In genomic region chr9:33623658-33624586, GRCh38 we compare ENCODE assay signal across 8 cellular contexts.
A peak's percentile ranks its signal among the peaks of the same experiment; 100 is the strongest.
DNase-seq lines count a peak whose midpoint lies in the region; ATAC-seq and TF ChIP-seq lines count a peak whose summit lies in the region.

No MANE protein-coding gene starts in this region.

- 17% methylated on average over 20 of the region's 20 CpGs for WGBS in liver

- intact Hi-C loops in colonic mucosa (cut with DNase I): loop anchor here (2.0 kb wide), 1 partner anchor 97 kb away; no protein-coding TSS in a partner anchor

- H3K27ac ChIP-seq in colonic mucosa: no peak overlapping the region
- H3K27ac ChIP-seq in liver (ENCODE audit: low read depth in 1 of 2, low read length in 2 of 2): no peak overlapping the region

- ATAC-seq in HG03103 (IDR thresholded peaks at IDR 0.05; ENCODE audit: low read depth, unreplicated experiment): peak; percentile 70
- ATAC-seq in GM19324 (IDR thresholded peaks at IDR 0.05; ENCODE audit: low FRiP score, unreplicated experiment): no peak

- TF ChIP-seq CTCF in GM12874 (IDR thresholded peaks at IDR 0.05; ENCODE audit: insufficient read depth, low read depth, low read length) (peak; percentile 84), colonic mucosa (IDR thresholded peaks at IDR 0.05) (peak; percentile 88), liver (IDR thresholded peaks at IDR 0.05; ENCODE audit: low read depth, low read length, missing input control) (peak; percentile 84)

- H3K27me3 ChIP-seq in colonic mucosa: no peaks in the 10 kb centered on the region
- peaks cover 0 to 2% (median 0%) of the 10 kb centered on the region in 4 donors for H3K27me3 ChIP-seq in liver (ENCODE audit: control insufficient read depth in 4 of 4, insufficient read depth in 4 of 4, low read length in 3 of 4)

- peak; percentile 87 to 93 for TF ChIP-seq RAD21 in liver (IDR thresholded peaks at IDR 0.05)

- H3K9me3 ChIP-seq in colonic mucosa: no peaks in the 10 kb centered on the region
- H3K9me3 ChIP-seq in liver (ENCODE audit: control insufficient read depth in 4 of 4, low read length in 3 of 4): no peaks in the 10 kb centered on the region

- H3K4me1 ChIP-seq in colonic mucosa: no peaks in the 10 kb centered on the region
- no peaks in the 10 kb centered on the region for H3K4me1 ChIP-seq in liver (ENCODE audit: control insufficient read depth in 4 of 4, insufficient read depth in 4 of 4, low read length in 3 of 4)

- H3K4me3 ChIP-seq in colonic mucosa (no peak overlapping the region), liver (ENCODE audit: low read depth in 1 of 3, low read length in 3 of 3) (no peak overlapping the region)

- peak; percentile 88 for DNase-seq in NCI-H345 (lab: John Stamatoyannopoulos, UW)
- peak; percentile 55 to 69 for DNase-seq in activated CD4-positive, alpha-beta T cell treated with anti-CD3 and anti-CD28 coated beads for 4 hours
- peak; percentile 67 for DNase-seq in colonic mucosa
- peak; percentile 42 to 45 (median 43) for DNase-seq in stimulated activated CD4-positive, alpha-beta T cell treated with anti-CD3 and anti-CD28 coated beads, TNF-alpha, amount 100 ng/mL, for 4 hours (ENCODE audit: low read depth in 3 of 3)

- H3K9ac ChIP-seq in colonic mucosa (ENCODE audit: low read depth in 2 of 2, low read length in 2 of 2) (no peak overlapping the region), liver (ENCODE audit: low read depth in 1 of 2, low read length in 2 of 2) (no peak overlapping the region)

- H3K36me3 ChIP-seq in colonic mucosa: no peaks in the 10 kb centered on the region
- H3K36me3 ChIP-seq in liver (ENCODE audit: control insufficient read depth in 4 of 4, insufficient read depth in 3 of 4, low read depth in 1 of 4, low read length in 3 of 4): no peaks in the 10 kb centered on the region

TF ChIP-seq in liver, 16 proteins besides CTCF, POLR2A, EP300 and RAD21:
- TF ChIP-seq GABPA (IDR thresholded peaks at IDR 0.05 in 1 of 2, conservative IDR thresholded peaks at IDR 0.05 in 1 of 2): no peak
